Comparison of ENCODE assay signal across 19 cellular contexts in genomic region chr1:58397187-58397820, GRCh38.
DNase-seq lines count a peak whose midpoint lies in the region; FAIRE-seq and TF ChIP-seq lines count a peak whose summit lies in the region.
"Had no signal": no experiment of that assay in that cellular context is flagged by ENCODE, and none has a peak within 500 bp of the region (broad histone marks: within the 10 kb centered on the region; RNA-seq: fewer than 3 reads in every experiment).

No MANE protein-coding gene starts in this region.

- no peaks in the 10 kb centered on the region for H3K36me3 Mint-ChIP-seq in astrocyte (ENCODE audit: low read depth, unreplicated experiment)

- H3K4me2 ChIP-seq in astrocyte (ENCODE audit: low read length), result peak overlapping the region; percentile 48
- H3K4me2 ChIP-seq in keratinocyte (ENCODE audit: control insufficient read depth, extremely low read depth, insufficient read depth, low read depth, low read length), result peak overlapping the region; percentile 18
- H3K4me2 ChIP-seq: BLaER1 treated with 17β-estradiol and CSF1 and Interleukin-3, amounts not matched to agents 10 nM and 100 nM had no signal

- no peaks in the 10 kb centered on the region for H3K27me3 Mint-ChIP-seq in astrocyte (ENCODE audit: low read depth, unreplicated experiment)
- H3K27me3 Mint-ChIP-seq: stimulated activated memory B cell treated with anti-CD40 and anti-IgM and Interleukin-4, amounts not matched to agents 10 μg/mL and 1 μg/mL and 100 μg/mL, for 72 hours had no signal

- no peak overlapping the region for H3K9ac ChIP-seq in astrocyte (ENCODE audit: low read length)
- no peak overlapping the region for H3K9ac ChIP-seq in keratinocyte (ENCODE audit: control insufficient read depth, extremely low read depth, insufficient read depth, low read length)
- H3K9ac ChIP-seq: BLaER1 treated with 17β-estradiol and CSF1 and Interleukin-3, amounts not matched to agents 10 nM and 100 nM had no signal

- no peak overlapping the region for H3K4me3 ChIP-seq in astrocyte (ENCODE audit: insufficient read depth, low read depth, low read length)
- no peak overlapping the region for H3K4me3 ChIP-seq in keratinocyte (ENCODE audit: control insufficient read depth in 2 of 3, extremely low read depth in 1 of 3, insufficient read depth in 2 of 3, low read depth in 1 of 3, low read length in 3 of 3)
- H3K4me3 ChIP-seq: ascending aorta; BLaER1 treated with 17β-estradiol and CSF1 and Interleukin-3, amounts not matched to agents 10 nM and 100 nM; heart left ventricle; pancreas had no signal

- H3K9me3 ChIP-seq in astrocyte (ENCODE audit: insufficient read depth, low read depth, low read length), result no peaks in the 10 kb centered on the region
- no peaks in the 10 kb centered on the region for H3K9me3 ChIP-seq in keratinocyte (ENCODE audit: control insufficient read depth, low read depth, low read length)
- H3K9me3 ChIP-seq: ascending aorta; BLaER1 treated with 17β-estradiol and CSF1 and Interleukin-3, amounts not matched to agents 10 nM and 100 nM; heart left ventricle; pancreas had no signal

- peaks cover 41% of the 10 kb centered on the region for H3K4me1 ChIP-seq in astrocyte (ENCODE audit: insufficient read depth, low read length)
- H3K4me1 ChIP-seq in keratinocyte (ENCODE audit: control insufficient read depth, extremely low read depth, insufficient read depth, low read length), result peaks cover 33% of the 10 kb centered on the region
- H3K4me1 ChIP-seq: ascending aorta, pancreas had no signal

- TF ChIP-seq CTCF in astrocyte (IDR thresholded peaks at IDR 0.05; ENCODE audit: insufficient read depth, low read depth, low read length) (no peak), keratinocyte (optimal IDR thresholded peaks at IDR 0.05 in 1 of 3, IDR thresholded peaks at IDR 0.05 in 1 of 3, conservative IDR thresholded peaks at IDR 0.05 in 1 of 3; ENCODE audit: extremely low read depth in 1 of 3, insufficient read depth in 2 of 3, low read length in 3 of 3) (no peak)

- dilution Hi-C loops in keratinocyte (cut with MboI; ENCODE audit: extremely low pct_ligation_motif_present, low sequenced_read_pairs), result no loop called here

- peak overlapping the region; percentile 17 for H3K4me3 Mint-ChIP-seq in astrocyte (ENCODE audit: unreplicated experiment)
- H3K4me3 Mint-ChIP-seq: stimulated activated memory B cell treated with anti-CD40 and anti-IgM and Interleukin-4, amounts not matched to agents 10 μg/mL and 1 μg/mL and 100 μg/mL, for 72 hours had no signal

- peaks cover 43% of the 10 kb centered on the region for H3K4me1 Mint-ChIP-seq in astrocyte (ENCODE audit: low read depth, unreplicated experiment)
- H3K4me1 Mint-ChIP-seq: stimulated activated memory B cell treated with anti-CD40 and anti-IgM and Interleukin-4, amounts not matched to agents 10 μg/mL and 1 μg/mL and 100 μg/mL, for 72 hours had no signal

- peaks cover 2% of the 10 kb centered on the region for H3K9me3 Mint-ChIP-seq in astrocyte (ENCODE audit: unreplicated experiment)
- H3K9me3 Mint-ChIP-seq: stimulated activated memory B cell treated with anti-CD40 and anti-IgM and Interleukin-4, amounts not matched to agents 10 μg/mL and 1 μg/mL and 100 μg/mL, for 72 hours had no signal

- no peaks in the 10 kb centered on the region for H3K36me3 ChIP-seq in astrocyte (ENCODE audit: insufficient read depth, low read length)
- no peaks in the 10 kb centered on the region for H3K36me3 ChIP-seq in keratinocyte (ENCODE audit: control insufficient read depth in 2 of 2, extremely low read depth in 1 of 2, insufficient read depth in 2 of 2, low read length in 2 of 2)
- H3K36me3 ChIP-seq: ascending aorta; BLaER1 treated with 17β-estradiol and CSF1 and Interleukin-3, amounts not matched to agents 10 nM and 100 nM; heart left ventricle; pancreas had no signal

- H3K27ac ChIP-seq in astrocyte (ENCODE audit: low read depth, low read length) (peak overlapping the region; percentile 35), keratinocyte (ENCODE audit: control insufficient read depth, insufficient read depth, low read length) (no peak overlapping the region)
- H3K27ac ChIP-seq: ascending aorta; BLaER1 treated with 17β-estradiol and CSF1 and Interleukin-3, amounts not matched to agents 10 nM and 100 nM; heart left ventricle; HL-60; pancreas had no signal

- H3K27me3 ChIP-seq in astrocyte (ENCODE audit: insufficient read depth, low read length) (no peaks in the 10 kb centered on the region), keratinocyte (ENCODE audit: control insufficient read depth, extremely low read depth, insufficient read depth, low read length) (no peaks in the 10 kb centered on the region)
- H3K27me3 ChIP-seq: ascending aorta; BLaER1 treated with 17β-estradiol and CSF1 and Interleukin-3, amounts not matched to agents 10 nM and 100 nM; heart left ventricle; pancreas had no signal

- H3K27ac Mint-ChIP-seq in astrocyte (ENCODE audit: unreplicated experiment), result peak overlapping the region; percentile 93
- H3K27ac Mint-ChIP-seq: stimulated activated memory B cell treated with anti-CD40 and anti-IgM and Interleukin-4, amounts not matched to agents 10 μg/mL and 1 μg/mL and 100 μg/mL, for 72 hours had no signal

- no peaks in the 10 kb centered on the region for H3K9me1 ChIP-seq in keratinocyte (ENCODE audit: control insufficient read depth, extremely low read depth, insufficient read depth, low read length)

- DNase-seq in AG08395 (ENCODE audit: low spot score) (peak; percentile 89), HK-2 (ENCODE audit: unreplicated experiment) (peak; percentile 18), astrocyte (ENCODE audit: low read depth) (peak; percentile 90), keratinocyte (ENCODE audit: low read depth, low spot score) (peak; percentile 75), NCI-H1092 (lab: John Stamatoyannopoulos, UW) (no peak), NOMO-1 (lab: John Stamatoyannopoulos, UW; ENCODE audit: unreplicated experiment in 2 of 2) (no peak), activated T-cell treated with anti-CD3 and anti-CD28 coated beads for 4 hours (no peak), amniotic stem cell (lab: John Stamatoyannopoulos, UW) (no peak)
- DNase-seq: activated CD4-positive, CD25-positive, alpha-beta regulatory T cell treated with anti-CD3 and anti-CD28 coated beads, Interleukin-2, amount 50 U/mL, for 72 hours; activated T-cell treated with anti-CD3 and anti-CD28 coated beads, Interleukin-2, amount 50 U/mL, for 1 hour; effector memory CD4-positive, alpha-beta T cell; heart left ventricle; NCI-H1092 treated with DMSO at 0.1 percent for 48 hours; NCI-H748 treated with DMSO at 0.1 percent for 48 hours; pancreas had no signal

- no peaks in the 10 kb centered on the region for H4K20me1 ChIP-seq in astrocyte (ENCODE audit: insufficient read depth, low read length)
- no peaks in the 10 kb centered on the region for H4K20me1 ChIP-seq in keratinocyte (ENCODE audit: control insufficient read depth, extremely low read depth, insufficient read depth, low read length)
- H4K20me1 ChIP-seq: BLaER1 treated with 17β-estradiol and CSF1 and Interleukin-3, amounts not matched to agents 10 nM and 100 nM had no signal

- FAIRE-seq in astrocyte (lab: Jason Lieb, UNC) (peak; percentile 52), keratinocyte (lab: Jason Lieb, UNC) (peak; percentile 95)
- FAIRE-seq: pancreas had no signal

- H2AFZ ChIP-seq in astrocyte (ENCODE audit: low read depth, low read length) (no peak overlapping the region), keratinocyte (ENCODE audit: control insufficient read depth, low read length) (no peak overlapping the region)

- H3K79me2 ChIP-seq in astrocyte (ENCODE audit: insufficient read depth, low read length) (no peaks in the 10 kb centered on the region), keratinocyte (ENCODE audit: control insufficient read depth, insufficient read depth, low read length) (no peaks in the 10 kb centered on the region)

Comparison
In these comparisons a context has a peak if more than half of its experiments do, and no peak if none do; other contexts are left out.
1. DNase-seq: peak in AG08395 (single experiment), HK-2 (single experiment), astrocyte (single experiment) and keratinocyte (single experiment); none in NCI-H1092 (single experiment), NOMO-1 (0 of 2), activated T-cell treated with anti-CD3 and anti-CD28 coated beads for 4 hours (single experiment) and amniotic stem cell (single experiment).